ENCODE assay signal across 28 cellular contexts in genomic region chr2:198498048-198498447, GRCh38.
"Had no signal": no experiment of that assay in that cellular context is flagged by ENCODE, and none has a peak within 500 bp of the region (broad histone marks: within the 10 kb centered on the region; RNA-seq: fewer than 3 reads in every experiment).

No MANE protein-coding gene starts in this region.

- DNase-seq: stimulated activated CD4-positive, alpha-beta T cell treated with anti-CD3 and anti-CD28 coated beads, Interleukin-2, amount 100 ng/mL, for 48 hours; stimulated activated CD4-positive, alpha-beta T cell treated with anti-CD3 and anti-CD28 coated beads, Interleukin-4, amount 100 ng/mL, for 1 hour; stimulated activated CD4-positive, alpha-beta T cell treated with anti-CD3 and anti-CD28 coated beads, Interleukin-4, amount 100 ng/mL, for 24 hours; stimulated activated CD4-positive, alpha-beta T cell treated with anti-CD3 and anti-CD28 coated beads, Interleukin-4, amount 100 ng/mL, for 4 hours; stimulated activated CD8-positive, alpha-beta memory T cell treated with anti-CD3 and anti-CD28 coated beads, Interleukin-4, amount 100 ng/mL, for 48 hours; stimulated activated naive B cell treated with anti-CD40 and anti-IgM and Interleukin-4, amounts not matched to agents 10 μg/mL and 1 μg/mL and 100 μg/mL, for 72 hours; stimulated activated naive CD4-positive, alpha-beta T cell; stimulated activated naive CD4-positive, alpha-beta T cell treated with Interleukin-2 at 50 U/mL for 16 hours; stimulated activated naive CD8-positive, alpha-beta T cell treated with anti-CD3 and anti-CD28 coated beads, Interleukin-15, amount 100 ng/mL, for 72 hours; stimulated activated naive CD8-positive, alpha-beta T cell treated with anti-CD3 and anti-CD28 coated beads, Interleukin-15, Interleukin-2, amounts not matched to agents 100 U/mL and 50 U/mL, for 24 hours; stomach; substantia nigra; testis; thyroid gland; tibial artery; transverse colon; trophoblast cell; upper lobe of left lung; upper lobe of right lung; uterus had no signal

- H3K9me3 Mint-ChIP-seq: stimulated activated effector memory CD8-positive, alpha-beta T cell treated with anti-CD3 and anti-CD28 coated beads, Interleukin-12 subunit alpha, Interleukin-12 subunit beta, amount 100 ng/mL, for 72 hours; stimulated activated memory B cell treated with anti-CD40 and anti-IgM and Interleukin-4, amounts not matched to agents 10 μg/mL and 1 μg/mL and 100 μg/mL, for 72 hours; stimulated activated naive B cell treated with anti-CD40 and anti-IgM and Interleukin-4, amounts not matched to agents 10 μg/mL and 1 μg/mL and 100 μg/mL, for 72 hours; stimulated activated naive CD8-positive, alpha-beta T cell treated with anti-CD3 and anti-CD28 coated beads, Interleukin-15, amount 100 ng/mL, for 72 hours; stimulated activated naive CD8-positive, alpha-beta T cell treated with anti-CD3 and anti-CD28 coated beads, Interleukin-15, Interleukin-2, amounts not matched to agents 100 ng/mL and 50 ng/mL, for 24 hours; type B pancreatic cell had no signal

- H3K36me3 Mint-ChIP-seq: stimulated activated effector memory CD8-positive, alpha-beta T cell treated with anti-CD3 and anti-CD28 coated beads, Interleukin-12 subunit alpha, Interleukin-12 subunit beta, amount 100 ng/mL, for 72 hours; stimulated activated memory B cell treated with anti-CD40 and anti-IgM and Interleukin-4, amounts not matched to agents 10 μg/mL and 1 μg/mL and 100 μg/mL, for 72 hours; stimulated activated naive B cell treated with anti-CD40 and anti-IgM and Interleukin-4, amounts not matched to agents 10 μg/mL and 1 μg/mL and 100 μg/mL, for 72 hours; type B pancreatic cell had no signal

- H3K4me3 ChIP-seq: stomach, suprapubic skin, testis, thoracic aorta, thyroid gland, tibial artery, tibial nerve, transverse colon, upper lobe of left lung, upper lobe of right lung, uterus, vagina had no signal

- H3K27me3 ChIP-seq: stomach, suprapubic skin, testis, thyroid gland, tibial artery, tibial nerve, transverse colon, upper lobe of left lung, upper lobe of right lung, uterus, vagina had no signal

- H3K27ac Mint-ChIP-seq: stimulated activated effector memory CD8-positive, alpha-beta T cell treated with anti-CD3 and anti-CD28 coated beads, Interleukin-12 subunit alpha, Interleukin-12 subunit beta, amount 100 ng/mL, for 72 hours; stimulated activated memory B cell treated with anti-CD40 and anti-IgM and Interleukin-4, amounts not matched to agents 10 μg/mL and 1 μg/mL and 100 μg/mL, for 72 hours; stimulated activated naive B cell treated with anti-CD40 and anti-IgM and Interleukin-4, amounts not matched to agents 10 μg/mL and 1 μg/mL and 100 μg/mL, for 72 hours; stimulated activated naive CD8-positive, alpha-beta T cell treated with anti-CD3 and anti-CD28 coated beads, Interleukin-15, amount 100 ng/mL, for 72 hours; stimulated activated naive CD8-positive, alpha-beta T cell treated with anti-CD3 and anti-CD28 coated beads, Interleukin-15, Interleukin-2, amounts not matched to agents 100 ng/mL and 50 ng/mL, for 24 hours; type B pancreatic cell had no signal

- H3K9me3 ChIP-seq: stomach, suprapubic skin, testis, thoracic aorta, thyroid gland, tibial artery, tibial nerve, transverse colon, upper lobe of left lung, upper lobe of right lung, uterus, vagina had no signal

- H3K4me1 Mint-ChIP-seq: stimulated activated effector memory CD8-positive, alpha-beta T cell treated with anti-CD3 and anti-CD28 coated beads, Interleukin-12 subunit alpha, Interleukin-12 subunit beta, amount 100 ng/mL, for 72 hours; stimulated activated memory B cell treated with anti-CD40 and anti-IgM and Interleukin-4, amounts not matched to agents 10 μg/mL and 1 μg/mL and 100 μg/mL, for 72 hours; stimulated activated naive B cell treated with anti-CD40 and anti-IgM and Interleukin-4, amounts not matched to agents 10 μg/mL and 1 μg/mL and 100 μg/mL, for 72 hours; stimulated activated naive CD8-positive, alpha-beta T cell treated with anti-CD3 and anti-CD28 coated beads, Interleukin-15, amount 100 ng/mL, for 72 hours had no signal

- H3K4me1 ChIP-seq: stomach, suprapubic skin, testis, thyroid gland, tibial artery, upper lobe of right lung, uterus, vagina had no signal

- H3K4me3 Mint-ChIP-seq: stimulated activated effector memory CD8-positive, alpha-beta T cell treated with anti-CD3 and anti-CD28 coated beads, Interleukin-12 subunit alpha, Interleukin-12 subunit beta, amount 100 ng/mL, for 72 hours; stimulated activated memory B cell treated with anti-CD40 and anti-IgM and Interleukin-4, amounts not matched to agents 10 μg/mL and 1 μg/mL and 100 μg/mL, for 72 hours; stimulated activated naive B cell treated with anti-CD40 and anti-IgM and Interleukin-4, amounts not matched to agents 10 μg/mL and 1 μg/mL and 100 μg/mL, for 72 hours; stimulated activated naive CD8-positive, alpha-beta T cell treated with anti-CD3 and anti-CD28 coated beads, Interleukin-15, amount 100 ng/mL, for 72 hours; stimulated activated naive CD8-positive, alpha-beta T cell treated with anti-CD3 and anti-CD28 coated beads, Interleukin-15, Interleukin-2, amounts not matched to agents 100 ng/mL and 50 ng/mL, for 24 hours; type B pancreatic cell had no signal

- H3K27ac ChIP-seq: stomach, suprapubic skin, testis, thoracic aorta, thyroid gland, tibial artery, tibial nerve, transverse colon, upper lobe of left lung, upper lobe of right lung, uterus, vagina had no signal

- ATAC-seq: stimulated activated effector memory CD8-positive, alpha-beta T cell treated with anti-CD3 and anti-CD28 coated beads, Interleukin-12 subunit alpha, Interleukin-12 subunit beta, amount 100 ng/mL, for 72 hours; stimulated activated memory B cell treated with anti-CD40 and anti-IgM and Interleukin-4, amounts not matched to agents 10 μg/mL and 1 μg/mL and 100 μg/mL, for 72 hours; stimulated activated naive B cell treated with anti-CD40 and anti-IgM and Interleukin-4, amounts not matched to agents 10 μg/mL and 1 μg/mL and 100 μg/mL, for 72 hours; stimulated activated naive CD8-positive, alpha-beta T cell treated with anti-CD3 and anti-CD28 coated beads, Interleukin-15, amount 100 ng/mL, for 72 hours; stimulated activated naive CD8-positive, alpha-beta T cell treated with anti-CD3 and anti-CD28 coated beads, Interleukin-15, Interleukin-2, amounts not matched to agents 100 U/mL and 50 U/mL, for 24 hours; upper lobe of right lung had no signal

- H3K36me3 ChIP-seq: stomach, suprapubic skin, thoracic aorta, thyroid gland, tibial artery, tibial nerve, transverse colon, upper lobe of left lung, upper lobe of right lung, vagina had no signal

- H3K27me3 Mint-ChIP-seq: stimulated activated memory B cell treated with anti-CD40 and anti-IgM and Interleukin-4, amounts not matched to agents 10 μg/mL and 1 μg/mL and 100 μg/mL, for 72 hours; stimulated activated naive B cell treated with anti-CD40 and anti-IgM and Interleukin-4, amounts not matched to agents 10 μg/mL and 1 μg/mL and 100 μg/mL, for 72 hours; stimulated activated naive CD8-positive, alpha-beta T cell treated with anti-CD3 and anti-CD28 coated beads, Interleukin-15, amount 100 ng/mL, for 72 hours; stimulated activated naive CD8-positive, alpha-beta T cell treated with anti-CD3 and anti-CD28 coated beads, Interleukin-15, Interleukin-2, amounts not matched to agents 100 ng/mL and 50 ng/mL, for 24 hours; type B pancreatic cell had no signal
